Comparison of ENCODE assay signal across 20 cellular contexts in genomic region chr5:33734541-33734940, GRCh38.
DNase-seq lines count a peak whose midpoint lies in the region; ATAC-seq and TF ChIP-seq lines count a peak whose summit lies in the region.
"Had no signal": no experiment of that assay in that cellular context is flagged by ENCODE, and none has a peak within 500 bp of the region (broad histone marks: within the 10 kb centered on the region; RNA-seq: fewer than 3 reads in every experiment).

No MANE protein-coding gene starts in this region.

- H4K20me1 ChIP-seq in IMR-90 (ENCODE audit: insufficient read depth, low read length) (peaks cover 5% of the 10 kb centered on the region; the same call in 1 of the 2 replicates), mammary epithelial cell (ENCODE audit: insufficient read depth, low read length) (no peaks in the 10 kb centered on the region)

- H3K4me1 ChIP-seq in IMR-90 (ENCODE audit: control insufficient read depth, insufficient read depth, low read length) (peaks cover 13% of the 10 kb centered on the region), mesendoderm (ENCODE audit: control insufficient read depth, low read depth, low read length) (no peaks in the 10 kb centered on the region), mammary epithelial cell (ENCODE audit: insufficient read depth, low read length) (no peaks in the 10 kb centered on the region)
- H3K4me1 ChIP-seq: BE2C had no signal

- dilution Hi-C loops in IMR-90 (cut with HindIII; ENCODE audit: low sequenced_read_pairs, unreplicated experiment), result no loop called here
- dilution Hi-C loops in mammary epithelial cell (cut with HindIII; ENCODE audit: low sequenced_read_pairs), result no loop called here

- no peaks in the 10 kb centered on the region for H3K36me3 Mint-ChIP-seq in activated naive CD4-positive, alpha-beta T cell treated with anti-CD3 and anti-CD28 coated beads, Interleukin-2, amount 10 ng/mL, durations not matched to agents 7 days and 5 days
- H3K36me3 Mint-ChIP-seq: activated naive CD8-positive, alpha-beta T cell had no signal

- peak overlapping the region; percentile 80; the same call in 1 of the 3 replicates for H2BK15ac ChIP-seq in IMR-90 (ENCODE audit: low read depth, low read length)
- no peak overlapping the region for H2BK15ac ChIP-seq in mesendoderm (replicated peaks; ENCODE audit: low read depth)

- H4K8ac ChIP-seq in IMR-90 (ENCODE audit: low read depth in 2 of 2, low read length in 2 of 2) (peak overlapping the region in 1 of 2 experiments; percentile 0; a peak in 1 of 4 replicates), mesendoderm (ENCODE audit: low read depth, low read length) (no peak overlapping the region)

- H3K4me2 ChIP-seq in IMR-90 (ENCODE audit: low read depth, low read length), result no peak overlapping the region; the same call in 1 of the 2 replicates
- H3K4me2 ChIP-seq in mesendoderm (ENCODE audit: low read length), result no peak overlapping the region
- H3K4me2 ChIP-seq in mammary epithelial cell (ENCODE audit: insufficient read depth, low read depth, low read length), result no peak overlapping the region

- H3K4me1 Mint-ChIP-seq in activated naive CD4-positive, alpha-beta T cell treated with anti-CD3 and anti-CD28 coated beads, Interleukin-2, amount 10 ng/mL, durations not matched to agents 7 days and 5 days, result no peaks in the 10 kb centered on the region
- H3K4me1 Mint-ChIP-seq: activated CD4-positive, alpha-beta memory T cell treated with anti-CD3 and anti-CD28 coated beads, Interleukin-2, amount 10 ng/mL, durations not matched to agents 7 days and 5 days had no signal

- H3K4ac ChIP-seq in IMR-90 (ENCODE audit: low read depth, low read length) (peak overlapping the region; percentile 60; the same call in 1 of the 2 replicates), mesendoderm (ENCODE audit: low read depth, low read length) (no peak overlapping the region)

- CTCF ChIA-PET in IMR-90 (lab: Yijun Ruan, JAX) (interaction anchor here (0.6 to 0.9 kb wide), 2 partner anchors 9 to 13 kb away, joined by 3 to 4 read pairs; no protein-coding TSS in a partner anchor), mammary epithelial cell (lab: Charles Lee; ENCODE audit: low non-redundant PET) (no interaction called here)
- CTCF ChIA-PET in activated naive CD4-positive, alpha-beta T cell treated with anti-CD3 and anti-CD28 coated beads, Interleukin-2, amount 10 ng/mL, durations not matched to agents 7 days and 5 days (lab: Charles Lee), result interaction anchor here (1.9 kb wide), 1 partner anchor 200 kb away, joined by 4 read pairs; no protein-coding TSS in a partner anchor

- no peak overlapping the region for H4K91ac ChIP-seq in IMR-90 (ENCODE audit: insufficient read depth, low read depth, low read length)

- H2BK20ac ChIP-seq in IMR-90 (ENCODE audit: low read depth, low read length), result peak overlapping the region; percentile 75

- peak overlapping the region; percentile 54; the same call in 1 of the 2 replicates for H4K5ac ChIP-seq in IMR-90 (ENCODE audit: low read depth, low read length)
- no peak overlapping the region for H4K5ac ChIP-seq in mesendoderm (ENCODE audit: low read length)

- no peaks in the 10 kb centered on the region for H3K27me3 ChIP-seq in IMR-90 (ENCODE audit: control insufficient read depth, insufficient read depth, low read length)
- H3K27me3 ChIP-seq in mesendoderm (ENCODE audit: insufficient read depth, low read length, poor library complexity), result no peaks in the 10 kb centered on the region
- H3K27me3 ChIP-seq in mammary epithelial cell (ENCODE audit: insufficient read depth, low read length), result no peaks in the 10 kb centered on the region
- H3K27me3 ChIP-seq: BE2C had no signal

- H3K18ac ChIP-seq in IMR-90 (ENCODE audit: low read depth, low read length) (0 out of 2 replicates have a peak overlapping the region, but pooled peaks have one; percentile 39), mesendoderm (ENCODE audit: low read length) (no peak overlapping the region)

- TF ChIP-seq RAD21 in IMR-90 (IDR thresholded peaks at IDR 0.05; ENCODE audit: low read length), result no peak

- H3K27me3 Mint-ChIP-seq in activated naive CD4-positive, alpha-beta T cell treated with anti-CD3 and anti-CD28 coated beads, Interleukin-2, amount 10 ng/mL, durations not matched to agents 7 days and 5 days, result peaks cover 11% of the 10 kb centered on the region

- H3K27ac ChIP-seq in IMR-90 (ENCODE audit: insufficient read depth, low read length) (no peak overlapping the region), mesendoderm (ENCODE audit: low read depth, low read length) (no peak overlapping the region), mammary epithelial cell (ENCODE audit: insufficient read depth, low read depth, low read length) (no peak overlapping the region)

- H3K27ac Mint-ChIP-seq in activated naive CD4-positive, alpha-beta T cell treated with anti-CD3 and anti-CD28 coated beads, Interleukin-2, amount 10 ng/mL, durations not matched to agents 7 days and 5 days, result no peak overlapping the region
- H3K27ac Mint-ChIP-seq: activated CD4-positive, alpha-beta memory T cell treated with anti-CD3 and anti-CD28 coated beads, Interleukin-2, amount 10 ng/mL, durations not matched to agents 7 days and 5 days; activated naive CD8-positive, alpha-beta T cell had no signal

- BruUV-seq in IMR-90 (replicated peaks; lab: Mats Ljungman, UMichigan) (no TSS peak), mammary epithelial cell (replicated peaks; lab: Mats Ljungman, UMichigan) (no TSS peak)

- in situ Hi-C loops in IMR-90 (cut with MboI; ENCODE audit: low sequenced_read_pairs), result no loop called here
- in situ Hi-C loops in mammary epithelial cell (cut with MboI; ENCODE audit: low sequenced_read_pairs in 2 of 2), result no loop called here

- WGBS in IMR-90 (ENCODE audit: extremely low coverage in 2 of 2, insufficient read length in 1 of 2), 2 experiments, result no CpG with 5 or more reads among the region's 3 CpGs
- WGBS in mesendoderm (ENCODE audit: extremely low coverage, insufficient coverage, low lambda C conversion rate), result no CpG with 5 or more reads among the region's 3 CpGs
- 43% methylated on average over 3 of the region's 3 CpGs for WGBS in mammary epithelial cell (ENCODE audit: low coverage, missing lambda C conversion rate)

- H3K79me1 ChIP-seq in IMR-90 (ENCODE audit: low read depth in 1 of 2, low read length in 2 of 2) (peaks cover 0 to 41% of the 10 kb centered on the region in 2 experiments; a peak in 2 of 4 replicates), mesendoderm (ENCODE audit: low read length) (no peaks in the 10 kb centered on the region)

- no peak overlapping the region for H2AK9ac ChIP-seq in IMR-90 (replicated peaks; ENCODE audit: low read depth, low read length, poor library complexity)

- DNase-seq in IMR-90 (peak; percentile 29), cardiac fibroblast (ENCODE audit: low read depth in 2 of 2) (peak; percentile 34 to 57), mesendoderm (peak; percentile 54), mammary epithelial cell (no peak), superior temporal gyrus (ENCODE audit: extremely low spot score) (no peak)
- no peak for DNase-seq in activated naive CD4-positive, alpha-beta T cell treated with anti-CD3 and anti-CD28 coated beads, Interleukin-2, amount 10 ng/mL, durations not matched to agents 7 days and 5 days
- DNase-seq: activated CD4-positive, alpha-beta memory T cell treated with anti-CD3 and anti-CD28 coated beads, Interleukin-2, amount 10 ng/mL, durations not matched to agents 7 days and 5 days; activated T-cell treated with anti-CD3 and anti-CD28 coated beads, Interleukin-2, amount 50 U/mL, for 4 hours; BE2C; COR-L47; dermis blood vessel endothelial cell; DND-41; GOT3; MM.1S; NCI-H146; NCI-H774; right cardiac atrium had no signal

- H3K14ac ChIP-seq in IMR-90 (replicated peaks; ENCODE audit: low read depth, low read length), result peak overlapping the region; percentile 78; the same call in 1 of the 2 replicates

- H3K9me3 Mint-ChIP-seq in activated naive CD4-positive, alpha-beta T cell treated with anti-CD3 and anti-CD28 coated beads, Interleukin-2, amount 10 ng/mL, durations not matched to agents 7 days and 5 days, result no peaks in the 10 kb centered on the region
- H3K9me3 Mint-ChIP-seq: activated CD4-positive, alpha-beta memory T cell treated with anti-CD3 and anti-CD28 coated beads, Interleukin-2, amount 10 ng/mL, durations not matched to agents 7 days and 5 days had no signal

- no peak overlapping the region for H3K9ac ChIP-seq in IMR-90 (ENCODE audit: low read depth, low read length)
- no peak overlapping the region for H3K9ac ChIP-seq in mesendoderm (ENCODE audit: low read length)
- no peak overlapping the region for H3K9ac ChIP-seq in mammary epithelial cell (ENCODE audit: insufficient read depth, low read length)

- H3K4me3 ChIP-seq in IMR-90 (ENCODE audit: insufficient read depth, low read depth, low read length), result no peak overlapping the region
- H3K4me3 ChIP-seq in cardiac fibroblast (replicated peaks in 1 of 2; ENCODE audit: low read depth in 2 of 2, low read length in 2 of 2), result no peak overlapping the region
- no peak overlapping the region for H3K4me3 ChIP-seq in mesendoderm (ENCODE audit: low read length)
- no peak overlapping the region for H3K4me3 ChIP-seq in mammary epithelial cell (replicated peaks in 1 of 3; ENCODE audit: insufficient read depth in 1 of 3, low read depth in 2 of 3, low read length in 3 of 3)

- no peak overlapping the region for H3K23ac ChIP-seq in IMR-90 (ENCODE audit: low read depth, low read length)
- H3K23ac ChIP-seq in mesendoderm (ENCODE audit: low read length), result no peak overlapping the region

- no peak for TF ChIP-seq POLR2A in IMR-90 (IDR thresholded peaks at IDR 0.05; ENCODE audit: low read depth, low read length)

- H3K9me3 ChIP-seq in IMR-90 (ENCODE audit: control insufficient read depth, insufficient read depth, low read length) (no peaks in the 10 kb centered on the region), mammary epithelial cell (replicated peaks; ENCODE audit: insufficient read depth, low read length) (no peaks in the 10 kb centered on the region)
- H3K9me3 ChIP-seq: BE2C had no signal

- H2AK5ac ChIP-seq in IMR-90 (ENCODE audit: low read depth, low read length) (peak overlapping the region; percentile 42; the same call in 1 of the 2 replicates), mesendoderm (ENCODE audit: low read length) (no peak overlapping the region)

- peaks cover 32% of the 10 kb centered on the region for H3K9me1 ChIP-seq in IMR-90 (ENCODE audit: insufficient read depth, low read length)

- H3K36me3 ChIP-seq in IMR-90 (ENCODE audit: control insufficient read depth, insufficient read depth, low read length), result no peaks in the 10 kb centered on the region
- no peaks in the 10 kb centered on the region for H3K36me3 ChIP-seq in mesendoderm (ENCODE audit: control insufficient read depth, insufficient read depth, low read length)
- no peaks in the 10 kb centered on the region for H3K36me3 ChIP-seq in mammary epithelial cell (ENCODE audit: insufficient read depth, low read length)
- H3K36me3 ChIP-seq: BE2C had no signal

- no peak overlapping the region for H3K4me3 Mint-ChIP-seq in activated naive CD4-positive, alpha-beta T cell treated with anti-CD3 and anti-CD28 coated beads, Interleukin-2, amount 10 ng/mL, durations not matched to agents 7 days and 5 days
- H3K4me3 Mint-ChIP-seq: activated CD4-positive, alpha-beta memory T cell treated with anti-CD3 and anti-CD28 coated beads, Interleukin-2, amount 10 ng/mL, durations not matched to agents 7 days and 5 days; activated naive CD8-positive, alpha-beta T cell; activated T-cell treated with anti-CD3 and anti-CD28 coated beads, Interleukin-2, amount 50 U/mL, for 4 hours had no signal

- H3K79me2 ChIP-seq in mesendoderm (ENCODE audit: control insufficient read depth, insufficient read depth, low read length) (no peaks in the 10 kb centered on the region), mammary epithelial cell (ENCODE audit: insufficient read depth, low read length) (no peaks in the 10 kb centered on the region)

- intact Hi-C loops in IMR-90 (cut with micrococcal nuclease), result no loop called here
- intact Hi-C loops in mammary epithelial cell (cut with micrococcal nuclease), result no loop called here

- no peak overlapping the region for H2AFZ ChIP-seq in IMR-90 (replicated peaks; ENCODE audit: low read length, poor library complexity)
- H2AFZ ChIP-seq in mammary epithelial cell (ENCODE audit: low read depth, low read length), result no peak overlapping the region

- H2BK5ac ChIP-seq in IMR-90 (ENCODE audit: low read depth, low read length, poor library complexity, severe bottlenecking) (no peak overlapping the region), mesendoderm (ENCODE audit: low read length) (no peak overlapping the region)

- H2BK120ac ChIP-seq in IMR-90 (ENCODE audit: low read depth, low read length) (peak overlapping the region; percentile 68; the same call in 1 of the 2 replicates), mesendoderm (ENCODE audit: low read depth, low read length) (no peak overlapping the region)

- TF ChIP-seq CTCF in IMR-90 (conservative IDR thresholded peaks at IDR 0.05; ENCODE audit: low read depth, low read length) (no peak), cardiac fibroblast (IDR thresholded peaks at IDR 0.05; ENCODE audit: low read depth, low read length) (no peak), mammary epithelial cell (conservative IDR thresholded peaks at IDR 0.05 in 1 of 2, IDR thresholded peaks at IDR 0.05 in 1 of 2; ENCODE audit: extremely low read depth in 1 of 2, insufficient read depth in 1 of 2, low read depth in 1 of 2, low read length in 2 of 2) (no peak)

- POLR2A ChIA-PET in IMR-90 (lab: Charles Lee; ENCODE audit: unreplicated experiment), result no interaction called here

- no peak overlapping the region for H3K56ac ChIP-seq in IMR-90 (ENCODE audit: extremely low read depth, insufficient read depth, low read length)
- H3K56ac ChIP-seq in mesendoderm (ENCODE audit: low read length), result no peak overlapping the region

- ATAC-seq in IMR-90 (ENCODE audit: low read depth) (no peak), GM19023 (IDR thresholded peaks at IDR 0.05; ENCODE audit: unreplicated experiment) (no peak)
- ATAC-seq: activated T-cell treated with anti-CD3 and anti-CD28 coated beads, Interleukin-2, amount 50 U/mL, for 4 hours; HepG2; right cardiac atrium had no signal

Comparison
In these comparisons a context has a peak if more than half of its experiments do, and no peak if none do; other contexts are left out.
1. DNase-seq: peak in IMR-90 (single experiment), cardiac fibroblast (2 of 2) and mesendoderm (single experiment); none in mammary epithelial cell (single experiment), superior temporal gyrus (single experiment) and activated naive CD4-positive, alpha-beta T cell treated with anti-CD3 and anti-CD28 coated beads, Interleukin-2, amount 10 ng/mL, durations not matched to agents 7 days and 5 days (single experiment).